In genomic region chr10:78955206-78955605, GRCh38 we compare ENCODE assay signal across 20 cellular contexts.
"Had no signal": no experiment of that assay in that cellular context is flagged by ENCODE, and none has a peak within 500 bp of the region (broad histone marks: within the 10 kb centered on the region; RNA-seq: fewer than 3 reads in every experiment).

No MANE protein-coding gene starts in this region.

- H3K27ac Mint-ChIP-seq: natural killer cell; stimulated activated naive B cell treated with anti-CD40 and anti-IgM and Interleukin-4, amounts not matched to agents 10 μg/mL and 1 μg/mL and 100 μg/mL, for 72 hours had no signal

- H3K36me3 ChIP-seq: heart left ventricle, spleen, transverse colon had no signal

- H3K4me1 Mint-ChIP-seq: stimulated activated naive CD8-positive, alpha-beta T cell treated with anti-CD3 and anti-CD28 coated beads, Interleukin-15, amount 100 ng/mL, for 72 hours had no signal

- H3K4me3 Mint-ChIP-seq: natural killer cell; neural crest cell; stimulated activated naive B cell treated with anti-CD40 and anti-IgM and Interleukin-4, amounts not matched to agents 10 μg/mL and 1 μg/mL and 100 μg/mL, for 72 hours; stimulated activated naive CD8-positive, alpha-beta T cell treated with anti-CD3 and anti-CD28 coated beads, Interleukin-15, amount 100 ng/mL, for 72 hours had no signal

- H3K27me3 ChIP-seq: dorsolateral prefrontal cortex, heart left ventricle, spleen, testis, transverse colon had no signal

- FAIRE-seq: frontal cortex had no signal

- H3K9me3 ChIP-seq: heart left ventricle, mucosa of descending colon, spleen, testis, transverse colon had no signal

- DNase-seq: cortex of kidney; dorsolateral prefrontal cortex; effector CD8-positive, alpha-beta T cell; heart left ventricle; hippocampal formation; left colon; mucosa of descending colon; natural killer cell; posterior cingulate gyrus; spleen; stimulated activated CD4-positive, alpha-beta T cell treated with anti-CD3 and anti-CD28 coated beads, Interleukin-15, amount 100 ng/mL, for 24 hours; stimulated activated CD4-positive, alpha-beta T cell treated with anti-CD3 and anti-CD28 coated beads, Interleukin-1b, Interleukin-23, amount 100 ng/mL, for 48 hours; stimulated activated CD4-positive, alpha-beta T cell treated with anti-CD3 and anti-CD28 coated beads, Interleukin-4, amount 100 ng/mL, for 24 hours; stimulated activated naive B cell treated with anti-CD40 and anti-IgM and Interleukin-4, amounts not matched to agents 10 μg/mL and 1 μg/mL and 100 μg/mL, for 72 hours; stimulated activated naive CD8-positive, alpha-beta T cell treated with anti-CD3 and anti-CD28 coated beads, Interleukin-15, amount 100 ng/mL, for 72 hours; testis; transverse colon had no signal

- H3K4me1 ChIP-seq: transverse colon had no signal

- H3K9me3 Mint-ChIP-seq: natural killer cell; stimulated activated naive B cell treated with anti-CD40 and anti-IgM and Interleukin-4, amounts not matched to agents 10 μg/mL and 1 μg/mL and 100 μg/mL, for 72 hours; stimulated activated naive CD8-positive, alpha-beta T cell treated with anti-CD3 and anti-CD28 coated beads, Interleukin-15, amount 100 ng/mL, for 72 hours had no signal

- ATAC-seq: esophagus mucosa; heart left ventricle; left colon; mucosa of descending colon; natural killer cell; stimulated activated naive B cell treated with anti-CD40 and anti-IgM and Interleukin-4, amounts not matched to agents 10 μg/mL and 1 μg/mL and 100 μg/mL, for 72 hours; stimulated activated naive CD8-positive, alpha-beta T cell treated with anti-CD3 and anti-CD28 coated beads, Interleukin-15, amount 100 ng/mL, for 72 hours had no signal

- H3K4me3 ChIP-seq: dorsolateral prefrontal cortex, heart left ventricle, mucosa of descending colon, spleen, testis, transverse colon had no signal

- H3K27ac ChIP-seq: dorsolateral prefrontal cortex, heart left ventricle, testis, transverse colon had no signal

- H3K36me3 Mint-ChIP-seq: natural killer cell; stimulated activated naive B cell treated with anti-CD40 and anti-IgM and Interleukin-4, amounts not matched to agents 10 μg/mL and 1 μg/mL and 100 μg/mL, for 72 hours had no signal
